27 cellular contexts compared by ENCODE assay signal in genomic region chr12:27217590-27217989, GRCh38.
"Had no signal": no experiment of that assay in that cellular context is flagged by ENCODE, and none has a peak within 500 bp of the region (broad histone marks: within the 10 kb centered on the region; RNA-seq: fewer than 3 reads in every experiment).

No MANE protein-coding gene starts in this region.

- FAIRE-seq: bronchial epithelial cell, frontal cortex had no signal

- DNase-seq: activated CD4-positive, alpha-beta memory T cell treated with anti-CD3 and anti-CD28 coated beads for 36 hours; activated CD4-positive, alpha-beta T cell treated with anti-CD3 and anti-CD28 coated beads for 36 hours; activated CD4-positive, alpha-beta T cell treated with anti-CD3 and anti-CD28 coated beads, Interleukin-2, amount 10 ng/mL, durations not matched to agents 24 days and 14 days; activated CD4-positive, CD25-positive, alpha-beta regulatory T cell; activated CD4-positive, CD25-positive, alpha-beta regulatory T cell treated with anti-CD3 and anti-CD28 coated beads, Interleukin-2, amount 50 U/mL, for 72 hours; activated CD8-positive, alpha-beta memory T cell treated with anti-CD3 and anti-CD28 coated beads, Interleukin-2, amount 10 ng/mL, durations not matched to agents 7 days and 5 days; activated CD8-positive, alpha-beta memory T cell treated with anti-CD3 and anti-CD28 coated beads, Interleukin-2, amount 50 U/mL, for 4 hours; activated CD8-positive, alpha-beta T cell treated with anti-CD3 and anti-CD28 coated beads, Interleukin-2, amount 10 ng/mL, durations not matched to agents 7 days and 5 days; activated effector memory CD4-positive, alpha-beta T cell treated with anti-CD3 and anti-CD28 coated beads, Interleukin-2, amount 50 U/mL, for 16 hours; activated naive CD4-positive, alpha-beta T cell; activated naive CD4-positive, alpha-beta T cell treated with anti-CD3 and anti-CD28 coated beads, Interleukin-2, amount 10 ng/mL, durations not matched to agents 7 days and 5 days; activated naive CD8-positive, alpha-beta T cell treated with anti-CD3 and anti-CD28 coated beads, Interleukin-2, amount 10 ng/mL, durations not matched to agents 7 days and 5 days; activated T-cell treated with anti-CD3 and anti-CD28 coated beads, Interleukin-2, amount 50 U/mL, for 1 hour; activated T-cell treated with anti-CD3 and anti-CD28 coated beads, Interleukin-2, amount 50 U/mL, for 48 hours; brain microvascular endothelial cell; dorsolateral prefrontal cortex; effector memory CD4-positive, alpha-beta T cell; endodermal cell; foreskin fibroblast; head of caudate nucleus; T-helper 2 cell had no signal

- H3K27me3 ChIP-seq: ascending aorta, brain microvascular endothelial cell, dorsolateral prefrontal cortex had no signal

- H3K27ac ChIP-seq: ascending aorta, brain microvascular endothelial cell, coronary artery, dorsolateral prefrontal cortex had no signal

- ATAC-seq: activated CD4-positive, alpha-beta T cell treated with anti-CD3 and anti-CD28 coated beads for 36 hours; activated CD8-positive, alpha-beta memory T cell treated with anti-CD3 and anti-CD28 coated beads, Interleukin-2, amount 10 ng/mL, durations not matched to agents 7 days and 5 days; activated CD8-positive, alpha-beta T cell treated with anti-CD3 and anti-CD28 coated beads, Interleukin-2, amount 10 ng/mL, durations not matched to agents 7 days and 5 days; activated naive CD4-positive, alpha-beta T cell treated with anti-CD3 and anti-CD28 coated beads, Interleukin-2, amount 50 U/mL, for 72 hours; esophagus mucosa had no signal

- H3K36me3 ChIP-seq: ascending aorta, brain microvascular endothelial cell had no signal

- H3K4me3 ChIP-seq: ascending aorta, coronary artery, dorsolateral prefrontal cortex had no signal

- H3K9me3 ChIP-seq: ascending aorta had no signal
